ENCODE assay signal across 25 cellular contexts in genomic region chr3:118781879-118782278, GRCh38.
"Had no signal": no experiment of that assay in that cellular context is flagged by ENCODE, and none has a peak within 500 bp of the region (broad histone marks: within the 10 kb centered on the region; RNA-seq: fewer than 3 reads in every experiment).

No MANE protein-coding gene starts in this region.

- H3K4me3 Mint-ChIP-seq: activated naive CD8-positive, alpha-beta T cell treated with anti-CD3 and anti-CD28 coated beads, Interleukin-2, amount 50 U/mL, for 24 hours; endodermal cell; memory B cell; natural killer cell treated with Interleukin-12 subunit alpha and Interleukin-12 subunit beta and Interleukin-15 and Interleukin-18, amount 100 ng/mL, for 72 hours had no signal

- H3K27me3 ChIP-seq: body of pancreas, cardiac muscle cell, esophagus squamous epithelium, gastrocnemius medialis, neutrophil, ovary, right atrium auricular region, upper lobe of right lung had no signal

- H3K27ac ChIP-seq: body of pancreas, cardiac muscle cell, esophagus squamous epithelium, gastrocnemius medialis, neutrophil, ovary, prostate gland, right atrium auricular region, upper lobe of right lung had no signal

- H3K36me3 ChIP-seq: cardiac muscle cell, esophagus squamous epithelium, gastrocnemius medialis, neutrophil, ovary, prostate gland, right atrium auricular region, upper lobe of right lung had no signal

- DNase-seq: activated CD8-positive, alpha-beta memory T cell treated with anti-CD3 and anti-CD28 coated beads for 24 hours; activated CD8-positive, alpha-beta memory T cell treated with anti-CD3 and anti-CD28 coated beads, Interleukin-2, amount 50 U/mL, for 48 hours; activated effector memory CD4-positive, alpha-beta T cell treated with anti-CD3 and anti-CD28 coated beads, Interleukin-2, amount 50 U/mL, for 16 hours; activated naive CD4-positive, alpha-beta T cell treated with anti-CD3 and anti-CD28 coated beads, Interleukin-2, amount 50 U/mL, for 16 hours; activated naive CD8-positive, alpha-beta T cell treated with anti-CD3 and anti-CD28 coated beads, Interleukin-2, amount 50 U/mL, for 24 hours; activated T-cell treated with anti-CD3 and anti-CD28 coated beads, Interleukin-2, amount 50 U/mL, for 48 hours; body of pancreas; cortex of kidney; endodermal cell; esophagus squamous epithelium; gastrocnemius medialis; left cardiac atrium; ovary; stimulated activated CD4-positive, alpha-beta T cell treated with anti-CD3 and anti-CD28 coated beads, Interleukin-12 subunit alpha, Interleukin-12 subunit beta, amount 100 ng/mL, for 4 hours; stimulated activated CD4-positive, alpha-beta T cell treated with anti-CD3 and anti-CD28 coated beads, Interleukin-4, amount 100 ng/mL, for 4 hours; stimulated activated naive CD8-positive, alpha-beta T cell treated with anti-CD3 and anti-CD28 coated beads, Interleukin-15, Interleukin-2, amounts not matched to agents 100 U/mL and 50 U/mL, for 24 hours; upper lobe of right lung had no signal

- FAIRE-seq: islet of Langerhans, TTC549 had no signal

- H3K9me3 ChIP-seq: body of pancreas, esophagus squamous epithelium, gastrocnemius medialis, neutrophil, ovary, prostate gland, right atrium auricular region, upper lobe of right lung had no signal

- H3K4me1 Mint-ChIP-seq: activated naive CD8-positive, alpha-beta T cell treated with anti-CD3 and anti-CD28 coated beads, Interleukin-2, amount 50 U/mL, for 24 hours had no signal

- H3K9me3 Mint-ChIP-seq: activated naive CD8-positive, alpha-beta T cell treated with anti-CD3 and anti-CD28 coated beads, Interleukin-2, amount 50 U/mL, for 24 hours; memory B cell had no signal

- H3K27ac Mint-ChIP-seq: activated naive CD8-positive, alpha-beta T cell treated with anti-CD3 and anti-CD28 coated beads, Interleukin-2, amount 50 U/mL, for 24 hours; endodermal cell; memory B cell; natural killer cell treated with Interleukin-12 subunit alpha and Interleukin-12 subunit beta and Interleukin-15 and Interleukin-18, amount 100 ng/mL, for 72 hours had no signal

- H3K4me1 ChIP-seq: body of pancreas, esophagus squamous epithelium, gastrocnemius medialis, prostate gland, upper lobe of right lung had no signal

- H3K36me3 Mint-ChIP-seq: memory B cell; natural killer cell treated with Interleukin-12 subunit alpha and Interleukin-12 subunit beta and Interleukin-15 and Interleukin-18, amount 100 ng/mL, for 72 hours had no signal

- H3K4me3 ChIP-seq: body of pancreas, cardiac muscle cell, esophagus squamous epithelium, gastrocnemius medialis, ovary, prostate gland, right atrium auricular region, upper lobe of right lung had no signal
